In the genomic region with DNA sequence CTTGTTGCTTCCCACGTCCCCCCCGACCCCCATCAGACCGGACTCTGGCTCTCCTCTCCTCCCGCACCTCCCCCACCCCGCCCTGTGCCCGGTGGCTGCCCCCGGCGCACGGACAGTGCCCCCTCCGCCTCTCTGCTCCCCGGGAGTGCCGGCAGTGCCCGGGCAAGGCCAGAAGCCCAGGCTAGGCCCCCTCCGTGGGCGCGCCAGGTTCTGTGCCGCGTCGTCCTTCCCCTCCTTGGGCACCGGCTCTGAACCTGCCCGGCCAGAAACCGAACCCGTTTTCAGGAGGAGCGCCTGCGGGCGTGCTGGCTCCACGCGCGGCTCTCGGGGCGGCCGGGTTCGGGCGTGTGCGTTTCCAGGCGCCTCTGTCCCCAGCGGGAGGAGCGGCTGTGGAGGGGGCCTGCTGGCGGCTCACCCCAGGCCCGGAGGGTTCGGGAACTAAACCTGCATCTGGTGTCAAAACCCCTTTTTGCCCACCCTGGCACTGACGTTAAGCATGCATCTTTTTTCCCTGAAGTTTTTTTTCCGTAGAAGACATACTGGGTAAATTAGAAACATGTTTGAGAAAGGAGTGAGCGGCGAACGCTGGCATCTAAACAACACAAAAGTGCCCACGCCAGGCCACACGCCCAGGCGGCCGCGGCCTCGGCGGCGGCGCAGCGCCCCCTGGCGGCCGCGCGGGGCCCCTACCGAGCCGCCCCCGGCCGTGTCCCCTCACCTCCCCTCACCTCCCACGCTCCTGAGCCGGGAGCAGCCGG, we compare ENCODE assay signal across 8 cellular contexts.
A peak's percentile ranks its signal among the peaks of the same experiment; 100 is the strongest.
DNase-seq lines count a peak whose midpoint lies in the region; ATAC-seq, FAIRE-seq and TF ChIP-seq lines count a peak whose summit lies in the region.

No MANE protein-coding gene starts in this region.

- peaks cover 11% of the 10 kb centered on the region for H4K20me1 ChIP-seq in astrocyte (ENCODE audit: insufficient read depth, low read length)

- no peak overlapping the region for H3K27ac Mint-ChIP-seq in astrocyte (ENCODE audit: unreplicated experiment)

- H3K4me3 ChIP-seq in astrocyte (ENCODE audit: insufficient read depth, low read depth, low read length): peak overlapping the region; percentile 59
- H3K4me3 ChIP-seq in rectal smooth muscle tissue (ENCODE audit: low read length): peak overlapping the region; percentile 71
- H3K4me3 ChIP-seq in vagina: peak overlapping the region; percentile 72 to 79

- H2AFZ ChIP-seq in astrocyte (ENCODE audit: low read depth, low read length): peak overlapping the region; percentile 70

- H3K27ac ChIP-seq in astrocyte (ENCODE audit: low read depth, low read length): no peak overlapping the region
- H3K27ac ChIP-seq in rectal smooth muscle tissue (ENCODE audit: low read depth, low read length): peak overlapping the region; percentile 83
- peak overlapping the region; percentile 95 for H3K27ac ChIP-seq in vagina

- peaks cover 7% of the 10 kb centered on the region for H3K9me3 ChIP-seq in astrocyte (ENCODE audit: insufficient read depth, low read depth, low read length)
- H3K9me3 ChIP-seq in vagina: no peaks in the 10 kb centered on the region

- H3K4me3 Mint-ChIP-seq in astrocyte (ENCODE audit: unreplicated experiment): peak overlapping the region; percentile 78

- no peak for FAIRE-seq in astrocyte (lab: Jason Lieb, UNC)

- H3K4me1 Mint-ChIP-seq in astrocyte (ENCODE audit: low read depth, unreplicated experiment): peaks cover 7% of the 10 kb centered on the region

- peak overlapping the region; percentile 70 for H3K9ac ChIP-seq in astrocyte (ENCODE audit: low read length)
- H3K9ac ChIP-seq in rectal smooth muscle tissue (ENCODE audit: low read length): peak overlapping the region; percentile 45

- peak; percentile 44 for ATAC-seq in GM21526 (IDR thresholded peaks at IDR 0.05; ENCODE audit: low FRiP score, unreplicated experiment)

- H3K4me2 ChIP-seq in astrocyte (ENCODE audit: low read length): peak overlapping the region; percentile 95

- intact Hi-C loops in vagina (cut with DNase I): loop anchor here (2.0 to 10.0 kb wide), 3 partner anchors 218 to 340 kb away; a partner anchor contains a TSS

- no peaks in the 10 kb centered on the region for H3K36me3 ChIP-seq in astrocyte (ENCODE audit: insufficient read depth, low read length)
- no peaks in the 10 kb centered on the region for H3K36me3 ChIP-seq in rectal smooth muscle tissue (ENCODE audit: control insufficient read depth, insufficient read depth, low read length)
- H3K36me3 ChIP-seq in vagina: no peaks in the 10 kb centered on the region

- H3K27me3 Mint-ChIP-seq in astrocyte (ENCODE audit: low read depth, unreplicated experiment): peaks cover 22% of the 10 kb centered on the region

- TF ChIP-seq POLR2A in vagina (IDR thresholded peaks at IDR 0.05): no peak

- H3K27me3 ChIP-seq in astrocyte (ENCODE audit: insufficient read depth, low read length) (peaks cover 36% of the 10 kb centered on the region), rectal smooth muscle tissue (ENCODE audit: control insufficient read depth, insufficient read depth, low read length) (no peaks in the 10 kb centered on the region), vagina (no peaks in the 10 kb centered on the region)

- H3K4me1 ChIP-seq in astrocyte (ENCODE audit: insufficient read depth, low read length) (peaks cover 15% of the 10 kb centered on the region), rectal smooth muscle tissue (ENCODE audit: control insufficient read depth, insufficient read depth, low read length) (peaks cover 2% of the 10 kb centered on the region), vagina (peaks cover 28% of the 10 kb centered on the region)

- H3K9me3 Mint-ChIP-seq in astrocyte (ENCODE audit: unreplicated experiment): no peaks in the 10 kb centered on the region

- DNase-seq in DMS153 treated with DMSO at 0.1 percent for 48 hours (lab: John Stamatoyannopoulos, UW; ENCODE audit: unreplicated experiment) (peak; percentile 35), T1000 (lab: John Stamatoyannopoulos, UW) (peak; percentile 65), astrocyte (ENCODE audit: low read depth) (no peak), hepatic stellate cell (ENCODE audit: low spot score) (peak; percentile 78), vagina (ENCODE audit: extremely low spot score in 2 of 2) (no peak)

- no peaks in the 10 kb centered on the region for H3K36me3 Mint-ChIP-seq in astrocyte (ENCODE audit: low read depth, unreplicated experiment)

- no peaks in the 10 kb centered on the region for H3K79me2 ChIP-seq in astrocyte (ENCODE audit: insufficient read depth, low read length)

- TF ChIP-seq CTCF in LNCAP (IDR thresholded peaks at IDR 0.05) (peak; percentile 71), astrocyte (IDR thresholded peaks at IDR 0.05; ENCODE audit: insufficient read depth, low read depth, low read length) (peak; percentile 58), vagina (IDR thresholded peaks at IDR 0.05) (peak in 1 of 3 experiments; percentile 71)

Comparison
In these comparisons a context has a peak if more than half of its experiments do, and no peak if none do; other contexts are left out.
1. DNase-seq: peak in DMS153 treated with DMSO at 0.1 percent for 48 hours (single experiment), T1000 (single experiment) and hepatic stellate cell (single experiment); none in astrocyte (single experiment) and vagina (0 of 2).
2. Peak in every context shown above with its lines, with median percentiles within 50 percentile points of each other: H3K4me3 ChIP-seq.